ENCODE assay signal across 9 cellular contexts in the genomic region with DNA sequence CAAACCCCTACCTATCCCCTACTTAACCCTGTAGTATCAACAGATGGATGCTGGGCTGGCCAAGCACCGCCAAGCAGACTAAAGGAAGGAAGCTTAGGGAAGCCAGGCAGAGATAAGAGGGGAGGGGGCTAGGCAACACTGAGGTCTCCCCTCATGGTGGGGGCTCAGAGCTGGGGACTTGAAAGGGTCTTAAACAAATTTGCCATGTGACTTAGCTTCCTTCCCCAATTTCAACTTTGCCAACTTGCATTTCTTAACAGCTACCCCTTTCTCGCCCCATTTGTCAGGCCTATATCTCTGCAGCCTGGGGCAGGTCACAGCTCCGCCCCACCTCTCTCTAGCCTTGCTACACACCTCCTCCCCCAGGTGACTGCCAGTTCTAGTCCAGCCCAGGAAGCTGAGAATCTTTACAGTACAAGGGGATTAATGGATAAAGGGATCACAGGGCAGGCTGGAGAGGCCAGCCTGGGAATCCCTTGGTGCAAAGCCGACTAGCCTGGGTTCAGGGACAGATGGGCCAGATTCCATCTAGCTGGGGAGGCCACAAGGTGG. TPM values are rescaled to one million over a fixed set of nuclear protein-coding genes. Genes with fewer than 3 reads are reported as not detected.
DNase-seq lines count a peak whose midpoint lies in the region; ATAC-seq, FAIRE-seq and TF ChIP-seq lines count a peak whose summit lies in the region.
"Had no signal": no experiment of that assay in that cellular context is flagged by ENCODE, and none has a peak within 500 bp of the region (broad histone marks: within the 10 kb centered on the region; RNA-seq: fewer than 3 reads in every experiment).

No MANE protein-coding gene starts in this region.

- ATAC-seq in RWPE2 (ENCODE audit: low read depth) = peak; percentile 28; the same call in 1 of the 3 replicates
- no peak for ATAC-seq in stimulated activated memory B cell treated with anti-CD40 and anti-IgM and Interleukin-4, amounts not matched to agents 10 μg/mL and 1 μg/mL and 100 μg/mL, for 72 hours

- H3K9ac ChIP-seq in duodenal mucosa (ENCODE audit: low read depth in 1 of 2, low read length in 2 of 2) = peak overlapping the region; percentile 39 to 40

- H3K4me1 ChIP-seq in RWPE2 (ENCODE audit: insufficient read depth, poor library complexity, severe bottlenecking) = peaks cover 14% of the 10 kb centered on the region
- peaks cover 71 to 76% of the 10 kb centered on the region in 2 donors for H3K4me1 ChIP-seq in duodenal mucosa (ENCODE audit: control insufficient read depth in 1 of 2, insufficient read depth in 2 of 2, low read length in 2 of 2)

- H3K27ac ChIP-seq in RWPE2 (ENCODE audit: poor library complexity, severe bottlenecking) = no peak overlapping the region
- peak overlapping the region; percentile 37 for H3K27ac ChIP-seq in duodenal mucosa (ENCODE audit: low read depth, low read length)

- H3K27me3 ChIP-seq in RWPE2 (ENCODE audit: insufficient read depth, poor library complexity, severe bottlenecking) = no peaks in the 10 kb centered on the region
- no peaks in the 10 kb centered on the region for H3K27me3 ChIP-seq in duodenal mucosa (ENCODE audit: control insufficient read depth in 1 of 2, insufficient read depth in 2 of 2, low read length in 2 of 2)

- H3K9me3 Mint-ChIP-seq in stimulated activated memory B cell treated with anti-CD40 and anti-IgM and Interleukin-4, amounts not matched to agents 10 μg/mL and 1 μg/mL and 100 μg/mL, for 72 hours = no peaks in the 10 kb centered on the region

- no peaks in the 10 kb centered on the region for H3K27me3 Mint-ChIP-seq in stimulated activated memory B cell treated with anti-CD40 and anti-IgM and Interleukin-4, amounts not matched to agents 10 μg/mL and 1 μg/mL and 100 μg/mL, for 72 hours

- no peaks in the 10 kb centered on the region for H3K36me3 Mint-ChIP-seq in stimulated activated memory B cell treated with anti-CD40 and anti-IgM and Interleukin-4, amounts not matched to agents 10 μg/mL and 1 μg/mL and 100 μg/mL, for 72 hours

- no peak for FAIRE-seq in HTR-8/SVneo (lab: Jason Lieb, UNC)
- FAIRE-seq: A204.1 had no signal

- H3K4me1 Mint-ChIP-seq in stimulated activated memory B cell treated with anti-CD40 and anti-IgM and Interleukin-4, amounts not matched to agents 10 μg/mL and 1 μg/mL and 100 μg/mL, for 72 hours = peaks cover 89% of the 10 kb centered on the region

- no peak overlapping the region for H3K4me3 Mint-ChIP-seq in stimulated activated memory B cell treated with anti-CD40 and anti-IgM and Interleukin-4, amounts not matched to agents 10 μg/mL and 1 μg/mL and 100 μg/mL, for 72 hours

- peak; percentile 20 to 49 for DNase-seq in NCI-H524 (lab: John Stamatoyannopoulos, UW)
- no peak for DNase-seq in NCI-H524 treated with DMSO at 0.1 percent for 48 hours (lab: John Stamatoyannopoulos, UW)
- no peak for DNase-seq in RWPE2 (ENCODE audit: low spot score)
- no peak for DNase-seq in HTR-8/SVneo (ENCODE audit: insufficient read length, low spot score)
- DNase-seq in mesenteric fat pad (ENCODE audit: low spot score) = no peak
- DNase-seq in NCI-H774 (lab: John Stamatoyannopoulos, UW) = no peak

- no peak overlapping the region for H3K4me3 ChIP-seq in RWPE2 (ENCODE audit: severe bottlenecking)
- peak overlapping the region; percentile 12 to 26 for H3K4me3 ChIP-seq in duodenal mucosa (ENCODE audit: low read depth in 1 of 2, low read length in 2 of 2)

- H3K9me3 ChIP-seq in RWPE2 (ENCODE audit: severe bottlenecking) (no peaks in the 10 kb centered on the region), duodenal mucosa (ENCODE audit: control insufficient read depth in 1 of 2, low read length in 2 of 2) (no peaks in the 10 kb centered on the region)

- H3K27ac Mint-ChIP-seq in stimulated activated memory B cell treated with anti-CD40 and anti-IgM and Interleukin-4, amounts not matched to agents 10 μg/mL and 1 μg/mL and 100 μg/mL, for 72 hours = peak overlapping the region; percentile 90

- no peak for TF ChIP-seq CTCF in RWPE2 (IDR thresholded peaks at IDR 0.05; ENCODE audit: poor library complexity, severe bottlenecking)

- no peaks in the 10 kb centered on the region for H3K36me3 ChIP-seq in RWPE2 (ENCODE audit: low read depth)
- H3K36me3 ChIP-seq in duodenal mucosa (ENCODE audit: control insufficient read depth in 1 of 2, insufficient read depth in 2 of 2, low read length in 2 of 2) = no peaks in the 10 kb centered on the region

RNA-seq across cellular contexts. Expression of gene KIF21B, which starts 3.4 kb away (rescaled TPM):
- total RNA-seq in mesenteric fat pad = 2.8 TPM

Comparison
In these comparisons a context has a peak if more than half of its experiments do, and no peak if none do; other contexts are left out.
1. DNase-seq: peak in NCI-H524 (2 of 2); none in NCI-H524 treated with DMSO at 0.1 percent for 48 hours (single experiment), RWPE2 (single experiment), HTR-8/SVneo (single experiment), mesenteric fat pad (single experiment) and NCI-H774 (single experiment).